In the genomic region with DNA sequence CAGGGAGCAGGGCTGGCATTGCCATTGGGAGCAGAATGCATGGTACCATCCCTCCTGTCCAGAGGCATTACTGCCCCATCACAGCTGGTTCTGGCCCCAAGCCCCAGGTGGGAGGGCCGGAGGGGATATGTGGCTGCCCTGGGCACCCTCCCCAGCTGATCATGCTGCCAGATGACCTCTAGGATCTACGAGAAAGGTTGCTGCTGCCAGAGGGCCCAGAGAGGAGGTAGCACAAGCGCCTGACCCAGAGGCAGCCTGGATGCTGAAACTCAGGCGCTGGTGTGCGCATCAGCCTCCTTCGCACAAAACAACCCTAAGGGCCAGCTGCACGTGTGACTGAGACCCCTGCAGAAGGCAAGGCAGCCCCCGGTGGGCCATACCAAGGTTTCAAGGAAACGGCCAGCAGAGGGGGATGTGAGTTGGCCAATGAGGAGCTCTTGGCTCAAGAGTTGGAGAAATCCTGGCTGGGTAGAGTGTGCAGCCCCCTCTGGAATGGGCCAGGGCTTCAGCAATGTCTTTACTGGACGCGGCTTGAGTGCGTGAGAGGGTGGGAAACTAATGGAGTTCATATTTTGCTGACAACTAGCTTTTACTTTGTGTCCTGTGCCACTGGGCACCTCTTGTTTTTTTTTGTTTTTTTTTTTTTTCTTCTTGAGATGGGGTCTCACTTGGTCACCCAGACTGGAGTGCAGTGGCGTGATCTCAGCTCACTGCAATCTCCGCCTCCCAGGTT, we compare ENCODE assay signal across 9 cellular contexts.
DNase-seq lines count a peak whose midpoint lies in the region; ATAC-seq and TF ChIP-seq lines count a peak whose summit lies in the region.
"Had no signal": no experiment of that assay in that cellular context is flagged by ENCODE, and none has a peak within 500 bp of the region (broad histone marks: within the 10 kb centered on the region; RNA-seq: fewer than 3 reads in every experiment).

No MANE protein-coding gene starts in this region.

- DNase-seq in D341Med (ENCODE audit: low spot score) (peak; percentile 45), NCI-H1092 treated with DMSO at 0.1 percent for 48 hours (lab: John Stamatoyannopoulos, UW) (peak; percentile 39), chondrocyte (ENCODE audit: low spot score) (no peak), progenitor cell of endocrine pancreas (ENCODE audit: low spot score, unreplicated experiment) (no peak), T-helper 9 cell (no peak)

- H3K4me1 Mint-ChIP-seq in chondrocyte (ENCODE audit: low read depth) (peaks cover 52% of the 10 kb centered on the region), progenitor cell of endocrine pancreas (ENCODE audit: low read depth) (peaks cover 1% of the 10 kb centered on the region)

- H3K36me3 Mint-ChIP-seq in chondrocyte (ENCODE audit: low read depth) (peaks cover 6% of the 10 kb centered on the region), progenitor cell of endocrine pancreas (ENCODE audit: insufficient read depth) (no peaks in the 10 kb centered on the region)

- no peaks in the 10 kb centered on the region for H3K9me3 Mint-ChIP-seq in chondrocyte (ENCODE audit: low read depth)
- no peaks in the 10 kb centered on the region for H3K9me3 Mint-ChIP-seq in progenitor cell of endocrine pancreas (ENCODE audit: low read depth)
- H3K9me3 Mint-ChIP-seq: naive thymus-derived CD4-positive, alpha-beta T cell had no signal

- H3K27me3 Mint-ChIP-seq in chondrocyte (ENCODE audit: low read depth) (no peaks in the 10 kb centered on the region), progenitor cell of endocrine pancreas (peaks cover 6% of the 10 kb centered on the region)
- H3K27me3 Mint-ChIP-seq: naive thymus-derived CD4-positive, alpha-beta T cell had no signal

- H3K4me3 Mint-ChIP-seq in chondrocyte (ENCODE audit: unreplicated experiment): no peak overlapping the region
- no peak overlapping the region for H3K4me3 Mint-ChIP-seq in progenitor cell of endocrine pancreas (ENCODE audit: low read depth)
- H3K4me3 Mint-ChIP-seq: naive thymus-derived CD4-positive, alpha-beta T cell had no signal

- ATAC-seq in HG02571 (IDR thresholded peaks at IDR 0.05; ENCODE audit: unreplicated experiment) (no peak), GM18861 (IDR thresholded peaks at IDR 0.05; ENCODE audit: unreplicated experiment) (no peak), GM19035 (IDR thresholded peaks at IDR 0.05; ENCODE audit: unreplicated experiment) (no peak)

- H3K27ac Mint-ChIP-seq in chondrocyte (ENCODE audit: unreplicated experiment) (peak overlapping the region; percentile 100), progenitor cell of endocrine pancreas (peak overlapping the region; percentile 34)

- TF ChIP-seq CTCF in chondrocyte (IDR thresholded peaks at IDR 0.05) (peak; percentile 56), progenitor cell of endocrine pancreas (IDR thresholded peaks at IDR 0.05; ENCODE audit: unreplicated experiment) (no peak)

Comparison
In these comparisons a context has a peak if more than half of its experiments do, and no peak if none do; other contexts are left out.
1. DNase-seq: peak in D341Med (single experiment) and NCI-H1092 treated with DMSO at 0.1 percent for 48 hours (single experiment); none in chondrocyte (single experiment), progenitor cell of endocrine pancreas (single experiment) and T-helper 9 cell (single experiment).